Comparison of ENCODE assay signal across 19 cellular contexts in the genomic region with DNA sequence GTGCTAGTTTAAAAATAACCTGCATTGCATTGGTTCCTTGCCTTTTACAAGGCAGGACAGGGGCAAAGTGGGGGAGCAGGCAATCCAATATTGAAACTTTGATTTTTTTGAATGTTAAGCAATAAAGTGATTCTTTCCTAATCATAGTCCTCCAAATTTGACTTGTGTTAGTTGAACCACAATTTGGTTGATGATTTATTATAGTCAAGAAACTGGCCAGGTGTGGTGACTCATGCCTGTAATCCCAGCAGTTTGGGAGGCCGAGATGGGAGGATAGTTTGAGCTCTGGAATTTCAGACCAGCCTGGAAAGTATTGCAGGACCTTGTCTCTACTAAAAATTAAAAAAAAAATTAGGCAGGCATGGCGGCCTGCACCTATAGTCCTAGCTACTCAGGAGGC. TPM values are rescaled to one million over a fixed set of nuclear protein-coding genes. Genes with fewer than 3 reads are reported as not detected.
DNase-seq lines count a peak whose midpoint lies in the region; ATAC-seq, FAIRE-seq and TF ChIP-seq lines count a peak whose summit lies in the region.
"Had no signal": no experiment of that assay in that cellular context is flagged by ENCODE, and none has a peak within 500 bp of the region (broad histone marks: within the 10 kb centered on the region; RNA-seq: fewer than 3 reads in every experiment).

No MANE protein-coding gene starts in this region.

- DNase-seq in Caco-2 (no peak), Panc1 (ENCODE audit: low read depth, low spot score) (no peak), kidney (no peak), sigmoid colon (no peak), NCI-H2227 treated with DMSO at 0.1 percent for 48 hours (lab: John Stamatoyannopoulos, UW) (no peak), GM03348 (ENCODE audit: low spot score) (no peak)
- DNase-seq: activated CD4-positive, alpha-beta T cell treated with anti-CD3 and anti-CD28 coated beads for 1 hour; activated CD8-positive, alpha-beta memory T cell treated with anti-CD3 and anti-CD28 coated beads, Interleukin-2, amount 10 ng/mL, durations not matched to agents 7 days and 5 days; activated effector memory CD4-positive, alpha-beta T cell treated with Interleukin-2 at 50 U/mL for 16 hours; effector memory CD8-positive, alpha-beta T cell; IMR-90; naive thymus-derived CD8-positive, alpha-beta T cell; NCI-H2029 treated with DMSO at 0.1 percent for 48 hours; NCI-H524; stimulated activated naive CD4-positive, alpha-beta T cell treated with Interleukin-2 at 50 U/mL for 16 hours; T1000 had no signal

- H3K4me3 Mint-ChIP-seq in Caco-2 (ENCODE audit: unreplicated experiment): no peak overlapping the region
- H3K4me3 Mint-ChIP-seq: activated CD8-positive, alpha-beta memory T cell treated with anti-CD3 and anti-CD28 coated beads, Interleukin-2, amount 10 ng/mL, durations not matched to agents 7 days and 5 days; effector memory CD8-positive, alpha-beta T cell; naive thymus-derived CD8-positive, alpha-beta T cell had no signal

- in situ Hi-C loops in Panc1 (cut with HindIII; ENCODE audit: low pct_unique_long_range_greater_than_20kb, low sequenced_read_pairs): no loop called here

- H3K9me3 Mint-ChIP-seq in Caco-2 (ENCODE audit: unreplicated experiment): no peaks in the 10 kb centered on the region
- H3K9me3 Mint-ChIP-seq: effector memory CD8-positive, alpha-beta T cell; naive thymus-derived CD8-positive, alpha-beta T cell had no signal

- POLR2A ChIA-PET in Caco-2 (lab: Charles Lee): no interaction called here
- POLR2A ChIA-PET in Panc1 (lab: Charles Lee): interaction anchor here (0.6 to 1.5 kb wide), 2 partner anchors 11 to 244 kb away, joined by 5 to 9 read pairs; no protein-coding TSS in a partner anchor

- no peak for TF ChIP-seq EP300 in sigmoid colon (IDR thresholded peaks at IDR 0.05)

- CTCF ChIA-PET in Caco-2 (lab: Charles Lee): interaction anchor here (0.5 kb wide), 1 partner anchor 222 kb away, joined by 3 read pairs; no protein-coding TSS in a partner anchor
- CTCF ChIA-PET in Panc1 (lab: Charles Lee): interaction anchor here (0.9 kb wide), 1 partner anchor 135 kb away, joined by 6 read pairs; the partner anchor contains the start of gene FHIP2A

- BruUV-seq in Caco-2 (replicated peaks; lab: Mats Ljungman, UMichigan) (no TSS peak), Panc1 (replicated peaks; lab: Mats Ljungman, UMichigan) (no TSS peak)

- H3K9me3 ChIP-seq in Caco-2 (no peaks in the 10 kb centered on the region), Panc1 (ENCODE audit: control insufficient read depth, insufficient read depth, low read depth, low read length) (no peaks in the 10 kb centered on the region), kidney (ENCODE audit: control insufficient read depth in 1 of 2, low read length in 2 of 2) (no peaks in the 10 kb centered on the region), sigmoid colon (no peaks in the 10 kb centered on the region)

- 56 to 84% methylated on average over 2 of the region's 2 CpGs for WGBS in sigmoid colon, 2 donors

- no peaks in the 10 kb centered on the region for H3K36me3 ChIP-seq in Caco-2 (ENCODE audit: control insufficient read depth, insufficient read depth, low read length)
- no peaks in the 10 kb centered on the region for H3K36me3 ChIP-seq in Panc1 (ENCODE audit: control insufficient read depth, insufficient read depth, low read length)
- no peaks in the 10 kb centered on the region for H3K36me3 ChIP-seq in kidney (ENCODE audit: control insufficient read depth in 1 of 2, insufficient read depth in 2 of 2, low read length in 2 of 2)
- H3K36me3 ChIP-seq in sigmoid colon: no peaks in the 10 kb centered on the region

- no peaks in the 10 kb centered on the region for H3K27me3 ChIP-seq in Caco-2 (replicated peaks; ENCODE audit: control insufficient read depth, insufficient read depth, low read length)
- no peaks in the 10 kb centered on the region for H3K27me3 ChIP-seq in Panc1 (ENCODE audit: control insufficient read depth, insufficient read depth, low read length)
- H3K27me3 ChIP-seq in sigmoid colon: no peaks in the 10 kb centered on the region

- no peaks in the 10 kb centered on the region for H3K27me3 Mint-ChIP-seq in Caco-2 (ENCODE audit: insufficient read depth, unreplicated experiment)
- H3K27me3 Mint-ChIP-seq: naive thymus-derived CD8-positive, alpha-beta T cell had no signal

- no peaks in the 10 kb centered on the region for H3K36me3 Mint-ChIP-seq in Caco-2 (ENCODE audit: insufficient read depth, unreplicated experiment)
- H3K36me3 Mint-ChIP-seq: activated CD8-positive, alpha-beta memory T cell treated with anti-CD3 and anti-CD28 coated beads, Interleukin-2, amount 10 ng/mL, durations not matched to agents 7 days and 5 days; naive thymus-derived CD8-positive, alpha-beta T cell had no signal

- no peak overlapping the region for H3K9ac ChIP-seq in kidney (ENCODE audit: low read length in 2 of 2)

- no peak overlapping the region for H3K4me3 ChIP-seq in Caco-2 (ENCODE audit: low read depth, low read length)
- H3K4me3 ChIP-seq in Panc1 (ENCODE audit: low read depth in 2 of 2, low read length in 2 of 2): no peak overlapping the region
- H3K4me3 ChIP-seq in kidney (ENCODE audit: low read length in 2 of 2): no peak overlapping the region
- no peak overlapping the region for H3K4me3 ChIP-seq in sigmoid colon

- intact Hi-C loops in Caco-2 (cut with micrococcal nuclease; ENCODE audit: unreplicated experiment): no loop called here
- intact Hi-C loops in Panc1 (cut with micrococcal nuclease; ENCODE audit: unreplicated experiment): no loop called here
- intact Hi-C loops in kidney (cut with DNase I): no loop called here
- intact Hi-C loops in sigmoid colon (cut with DNase I): no loop called here

- no peak for FAIRE-seq in kidney (lab: Jason Lieb, UNC)
- FAIRE-seq: urothelium cell line had no signal

- no peak for ATAC-seq in Panc1
- no peak for ATAC-seq in GM21619 (IDR thresholded peaks at IDR 0.05; ENCODE audit: unreplicated experiment)
- no peak for ATAC-seq in HG03196 (IDR thresholded peaks at IDR 0.05; ENCODE audit: unreplicated experiment)
- ATAC-seq: activated CD8-positive, alpha-beta memory T cell treated with anti-CD3 and anti-CD28 coated beads, Interleukin-2, amount 10 ng/mL, durations not matched to agents 7 days and 5 days; effector memory CD8-positive, alpha-beta T cell; naive thymus-derived CD8-positive, alpha-beta T cell had no signal

- H3K27ac ChIP-seq in Panc1 (ENCODE audit: low read length) (peak overlapping the region; percentile 100), kidney (ENCODE audit: low read depth in 2 of 2, low read length in 2 of 2) (peak overlapping the region; percentile 9 to 91), sigmoid colon (peak overlapping the region in 3 of 4 donors; percentile 66 to 76 (median 71))

- peaks cover 42% of the 10 kb centered on the region for H3K4me1 ChIP-seq in Caco-2
- peaks cover 75% of the 10 kb centered on the region for H3K4me1 ChIP-seq in Panc1 (ENCODE audit: control insufficient read depth, insufficient read depth, low read length)
- H3K4me1 ChIP-seq in kidney (ENCODE audit: control insufficient read depth in 1 of 2, insufficient read depth in 1 of 2, low read depth in 1 of 2, low read length in 2 of 2): peaks cover 20 to 37% of the 10 kb centered on the region in 2 donors
- H3K4me1 ChIP-seq in sigmoid colon: peaks cover 0 to 49% (median 30%) of the 10 kb centered on the region in 4 donors

- no peak for TF ChIP-seq POLR2A in sigmoid colon (IDR thresholded peaks at IDR 0.05)

- peaks cover 30% of the 10 kb centered on the region for H3K4me1 Mint-ChIP-seq in Caco-2 (ENCODE audit: low read depth, unreplicated experiment)
- H3K4me1 Mint-ChIP-seq: activated CD8-positive, alpha-beta memory T cell treated with anti-CD3 and anti-CD28 coated beads, Interleukin-2, amount 10 ng/mL, durations not matched to agents 7 days and 5 days; naive thymus-derived CD8-positive, alpha-beta T cell had no signal

- no peak for TF ChIP-seq CTCF in Caco-2 (IDR thresholded peaks at IDR 0.05; ENCODE audit: insufficient read depth in 1 of 2, low read depth in 1 of 2, low read length in 1 of 2, severe bottlenecking in 1 of 2, unreplicated experiment in 1 of 2)
- no peak for TF ChIP-seq CTCF in Panc1 (IDR thresholded peaks at IDR 0.05)
- no peak for TF ChIP-seq CTCF in kidney (IDR thresholded peaks at IDR 0.05; ENCODE audit: borderline replicate concordance, extremely low read depth, insufficient read depth)
- TF ChIP-seq CTCF in sigmoid colon (IDR thresholded peaks at IDR 0.05): no peak

- H3K27ac Mint-ChIP-seq in Caco-2 (ENCODE audit: unreplicated experiment): peak overlapping the region; percentile 55
- H3K27ac Mint-ChIP-seq: activated CD8-positive, alpha-beta memory T cell treated with anti-CD3 and anti-CD28 coated beads, Interleukin-2, amount 10 ng/mL, durations not matched to agents 7 days and 5 days; naive thymus-derived CD8-positive, alpha-beta T cell had no signal

RNA-seq across cellular contexts. Expression of gene ABLIM1, which starts 27.9 kb away (rescaled TPM):
- total RNA-seq in Caco-2 (2022): 71.7 and 79.3 TPM in 2 replicates
- total RNA-seq in Panc1 (2021; ENCODE audit: unreplicated experiment): 274 TPM
- 97.4 TPM for polyA plus RNA-seq in Panc1 (2012; ENCODE audit: insufficient read length)
- total RNA-seq in kidney: 158 TPM
- 32.3 TPM for polyA plus RNA-seq in kidney (ENCODE audit: insufficient read depth, low read depth, low replicate concordance)
- 100 to 1,000 TPM in 1 of 4 donors, 10 to 100 TPM in 3; 41.9 to 127 (median 73.9) TPM for total RNA-seq in sigmoid colon
- polyA plus RNA-seq in sigmoid colon: 10 to 100 TPM; 46.8 to 49.5 (median 47.9) TPM

Comparison
In these comparisons a context has a peak if more than half of its experiments do, and no peak if none do; other contexts are left out.
1. H3K27ac ChIP-seq: peak in every context shown above with its lines; median percentile 100 in Panc1; 71 in sigmoid colon; 50 in kidney.